Comparison of ENCODE assay signal across 18 cellular contexts in the genomic region with DNA sequence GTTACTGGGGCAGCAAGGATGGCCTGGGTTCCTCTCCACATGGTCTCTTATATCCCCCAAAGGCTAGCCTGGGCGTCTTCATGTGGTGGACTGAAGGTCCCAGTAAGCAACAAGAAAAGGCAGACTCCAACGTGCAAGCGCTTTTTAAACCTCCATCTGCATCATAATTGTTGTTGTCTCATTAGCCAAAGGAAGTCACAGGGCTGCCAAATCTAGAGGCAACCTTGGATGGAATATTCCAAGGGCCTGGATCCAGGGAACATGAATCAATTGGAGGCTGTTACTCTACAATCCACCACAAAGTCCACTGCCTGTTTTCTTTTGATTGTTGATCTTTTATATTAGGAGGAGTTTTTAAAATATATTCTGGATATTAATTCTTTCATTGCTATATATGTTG.
DNase-seq lines count a peak whose midpoint lies in the region; TF ChIP-seq lines count a peak whose summit lies in the region.
"Had no signal": no experiment of that assay in that cellular context is flagged by ENCODE, and none has a peak within 500 bp of the region (broad histone marks: within the 10 kb centered on the region; RNA-seq: fewer than 3 reads in every experiment).

No MANE protein-coding gene starts in this region.

- no peaks in the 10 kb centered on the region for H3K36me3 Mint-ChIP-seq in mesothelial cell of epicardium
- H3K36me3 Mint-ChIP-seq: activated naive CD8-positive, alpha-beta T cell treated with anti-CD3 and anti-CD28 coated beads, Interleukin-2, amount 10 ng/mL, durations not matched to agents 7 days and 5 days had no signal

- peaks cover 8% of the 10 kb centered on the region for H3K4me1 Mint-ChIP-seq in mesothelial cell of epicardium
- H3K4me1 Mint-ChIP-seq: activated CD4-positive, alpha-beta memory T cell treated with anti-CD3 and anti-CD28 coated beads, Interleukin-2, amount 10 ng/mL, durations not matched to agents 7 days and 5 days had no signal

- DNase-seq in Ammon's horn (ENCODE audit: low spot score) (peak; percentile 74), NCI-H446 treated with DMSO at 0.1 percent for 48 hours (lab: John Stamatoyannopoulos, UW) (peak; percentile 75), fibroblast of the aortic adventitia (ENCODE audit: low read depth) (peak; percentile 55), midbrain (lab: John Stamatoyannopoulos, UW) (peak; percentile 18), HuH-7.5 (ENCODE audit: low spot score) (no peak), mesothelial cell of epicardium (ENCODE audit: low spot score in 2 of 2, unreplicated experiment in 2 of 2) (no peak), NCI-H774 (lab: John Stamatoyannopoulos, UW) (no peak), SIG-M5 (lab: John Stamatoyannopoulos, UW) (no peak)
- DNase-seq: activated CD4-positive, alpha-beta memory T cell treated with anti-CD3 and anti-CD28 coated beads, Interleukin-2, amount 10 ng/mL, durations not matched to agents 7 days and 5 days; activated naive CD8-positive, alpha-beta T cell treated with anti-CD3 and anti-CD28 coated beads, Interleukin-2, amount 10 ng/mL, durations not matched to agents 7 days and 5 days; activated T-cell treated with anti-CD3 and anti-CD28 coated beads, Interleukin-2, amount 50 U/mL, for 48 hours; MV-4-11; NCI-H1930; sigmoid colon; stimulated activated CD4-positive, alpha-beta T cell treated with anti-CD3 and anti-CD28 coated beads, Interleukin-1b, Interleukin-23, amount 100 ng/mL, for 48 hours; T-helper 17 cell had no signal

- H3K27ac Mint-ChIP-seq in mesothelial cell of epicardium, result no peak overlapping the region
- H3K27ac Mint-ChIP-seq: activated CD4-positive, alpha-beta memory T cell treated with anti-CD3 and anti-CD28 coated beads, Interleukin-2, amount 10 ng/mL, durations not matched to agents 7 days and 5 days; activated naive CD8-positive, alpha-beta T cell treated with anti-CD3 and anti-CD28 coated beads, Interleukin-2, amount 10 ng/mL, durations not matched to agents 7 days and 5 days; stimulated activated naive CD8-positive, alpha-beta T cell treated with anti-CD3 and anti-CD28 coated beads, Interleukin-15, Interleukin-2, amounts not matched to agents 100 ng/mL and 50 ng/mL, for 24 hours; T-helper 17 cell had no signal

- no peak overlapping the region for H3K4me3 Mint-ChIP-seq in mesothelial cell of epicardium
- H3K4me3 Mint-ChIP-seq: activated CD4-positive, alpha-beta memory T cell treated with anti-CD3 and anti-CD28 coated beads, Interleukin-2, amount 10 ng/mL, durations not matched to agents 7 days and 5 days; activated naive CD8-positive, alpha-beta T cell treated with anti-CD3 and anti-CD28 coated beads, Interleukin-2, amount 10 ng/mL, durations not matched to agents 7 days and 5 days; stimulated activated naive CD8-positive, alpha-beta T cell treated with anti-CD3 and anti-CD28 coated beads, Interleukin-15, Interleukin-2, amounts not matched to agents 100 ng/mL and 50 ng/mL, for 24 hours; T-helper 17 cell had no signal

- H3K9me3 Mint-ChIP-seq in mesothelial cell of epicardium, result no peaks in the 10 kb centered on the region
- H3K9me3 Mint-ChIP-seq: activated CD4-positive, alpha-beta memory T cell treated with anti-CD3 and anti-CD28 coated beads, Interleukin-2, amount 10 ng/mL, durations not matched to agents 7 days and 5 days; activated naive CD8-positive, alpha-beta T cell treated with anti-CD3 and anti-CD28 coated beads, Interleukin-2, amount 10 ng/mL, durations not matched to agents 7 days and 5 days; stimulated activated naive CD8-positive, alpha-beta T cell treated with anti-CD3 and anti-CD28 coated beads, Interleukin-15, Interleukin-2, amounts not matched to agents 100 ng/mL and 50 ng/mL, for 24 hours had no signal

- TF ChIP-seq CTCF in fibroblast of the aortic adventitia (IDR thresholded peaks at IDR 0.05; ENCODE audit: insufficient read depth, low read length) (no peak), mesothelial cell of epicardium (IDR thresholded peaks at IDR 0.05; ENCODE audit: unreplicated experiment) (no peak)

- no peak overlapping the region for H3K4me3 ChIP-seq in fibroblast of the aortic adventitia (ENCODE audit: low read depth, low read length)
- H3K4me3 ChIP-seq: GM12878, sigmoid colon had no signal

- H3K27me3 Mint-ChIP-seq in mesothelial cell of epicardium (ENCODE audit: low read depth), result peaks cover 13% of the 10 kb centered on the region
- H3K27me3 Mint-ChIP-seq: stimulated activated naive CD8-positive, alpha-beta T cell treated with anti-CD3 and anti-CD28 coated beads, Interleukin-15, Interleukin-2, amounts not matched to agents 100 ng/mL and 50 ng/mL, for 24 hours had no signal

Comparison
In these comparisons a context has a peak if more than half of its experiments do, and no peak if none do; other contexts are left out.
1. DNase-seq: peak in Ammon's horn (single experiment), NCI-H446 treated with DMSO at 0.1 percent for 48 hours (single experiment), fibroblast of the aortic adventitia (single experiment) and midbrain (single experiment); none in HuH-7.5 (single experiment), mesothelial cell of epicardium (0 of 2), NCI-H774 (single experiment) and SIG-M5 (single experiment).